Comparison of ENCODE assay signal across 16 cellular contexts in the genomic region with DNA sequence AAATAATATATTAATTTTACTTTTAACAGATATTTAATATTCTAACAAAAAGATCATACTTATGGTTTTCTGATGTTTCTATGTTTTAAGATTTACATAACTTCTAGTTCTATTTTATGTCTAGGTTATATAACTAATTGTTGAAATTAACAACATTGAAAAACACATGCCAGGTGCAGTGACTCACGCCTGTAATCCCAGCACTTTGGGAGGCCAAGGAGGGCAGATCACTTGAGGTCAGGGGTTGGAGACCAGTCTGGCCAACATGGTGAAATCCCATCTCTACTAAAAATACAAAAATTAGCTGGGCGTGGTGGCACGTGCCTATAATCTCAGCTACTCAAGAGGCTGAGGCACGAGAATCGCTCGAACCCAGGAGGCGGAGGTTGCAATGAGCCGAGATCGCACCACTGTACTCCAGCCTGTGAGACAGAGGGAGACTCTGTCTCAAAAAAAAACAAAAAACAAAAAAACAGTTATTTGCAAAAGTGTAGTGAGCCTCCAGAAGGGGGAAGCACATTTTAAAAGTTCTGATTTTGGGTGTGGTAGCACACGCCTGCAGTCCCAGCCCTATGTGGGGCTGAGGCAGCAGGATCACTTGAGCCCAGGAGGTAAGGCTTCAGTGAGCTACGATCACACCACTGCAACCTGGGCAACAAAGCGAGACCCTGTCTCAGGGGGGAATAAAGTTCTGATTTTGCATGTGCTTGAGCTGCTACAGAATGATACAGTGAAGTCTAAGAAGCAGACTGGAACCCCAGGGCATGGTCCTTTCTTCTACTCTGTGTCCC. TPM values are rescaled to one million over a fixed set of nuclear protein-coding genes. Genes with fewer than 3 reads are reported as not detected.
DNase-seq lines count a peak whose midpoint lies in the region; ATAC-seq and TF ChIP-seq lines count a peak whose summit lies in the region.
"Had no signal": no experiment of that assay in that cellular context is flagged by ENCODE, and none has a peak within 500 bp of the region (broad histone marks: within the 10 kb centered on the region; RNA-seq: fewer than 3 reads in every experiment).

No MANE protein-coding gene starts in this region.

- no peak overlapping the region for H3K4me3 Mint-ChIP-seq in chondrocyte (ENCODE audit: unreplicated experiment)
- H3K4me3 Mint-ChIP-seq in stimulated activated naive B cell treated with anti-CD40 and anti-IgM and Interleukin-4, amounts not matched to agents 10 μg/mL and 1 μg/mL and 100 μg/mL, for 72 hours: no peak overlapping the region
- H3K4me3 Mint-ChIP-seq in CD14-positive monocyte: no peak overlapping the region

- H3K36me3 Mint-ChIP-seq in chondrocyte (ENCODE audit: low read depth) (no peaks in the 10 kb centered on the region), CD14-positive monocyte (peaks cover 2 to 6% of the 10 kb centered on the region in 2 donors)
- peaks cover 7 to 25% of the 10 kb centered on the region in 2 donors for H3K36me3 Mint-ChIP-seq in stimulated activated naive B cell treated with anti-CD40 and anti-IgM and Interleukin-4, amounts not matched to agents 10 μg/mL and 1 μg/mL and 100 μg/mL, for 72 hours

- H3K27me3 Mint-ChIP-seq in chondrocyte (ENCODE audit: low read depth) (no peaks in the 10 kb centered on the region), CD14-positive monocyte (ENCODE audit: low read depth in 3 of 3) (peaks cover 0 to 2% (median 0%) of the 10 kb centered on the region in 3 donors)
- H3K27me3 Mint-ChIP-seq in stimulated activated naive B cell treated with anti-CD40 and anti-IgM and Interleukin-4, amounts not matched to agents 10 μg/mL and 1 μg/mL and 100 μg/mL, for 72 hours: no peaks in the 10 kb centered on the region

- H3K9me3 Mint-ChIP-seq in chondrocyte (ENCODE audit: low read depth): no peaks in the 10 kb centered on the region
- H3K9me3 Mint-ChIP-seq in stimulated activated naive B cell treated with anti-CD40 and anti-IgM and Interleukin-4, amounts not matched to agents 10 μg/mL and 1 μg/mL and 100 μg/mL, for 72 hours: no peaks in the 10 kb centered on the region
- H3K9me3 Mint-ChIP-seq in CD14-positive monocyte: no peaks in the 10 kb centered on the region

- peak; percentile 2 for TF ChIP-seq CTCF in GM13976 (IDR thresholded peaks at IDR 0.05; ENCODE audit: borderline replicate concordance, control extremely low read depth, extremely low read depth, insufficient read depth, missing control alignments)
- peak; percentile 28 for TF ChIP-seq CTCF in chondrocyte (IDR thresholded peaks at IDR 0.05)
- TF ChIP-seq CTCF in CD14-positive monocyte (IDR thresholded peaks at IDR 0.05): no peak

- H3K27ac Mint-ChIP-seq in chondrocyte (ENCODE audit: unreplicated experiment) (no peak overlapping the region), CD14-positive monocyte (no peak overlapping the region)
- no peak overlapping the region for H3K27ac Mint-ChIP-seq in stimulated activated naive B cell treated with anti-CD40 and anti-IgM and Interleukin-4, amounts not matched to agents 10 μg/mL and 1 μg/mL and 100 μg/mL, for 72 hours

- H3K4me1 Mint-ChIP-seq in chondrocyte (ENCODE audit: low read depth): no peaks in the 10 kb centered on the region
- H3K4me1 Mint-ChIP-seq in stimulated activated naive B cell treated with anti-CD40 and anti-IgM and Interleukin-4, amounts not matched to agents 10 μg/mL and 1 μg/mL and 100 μg/mL, for 72 hours: peaks cover 5 to 8% of the 10 kb centered on the region in 2 donors
- no peaks in the 10 kb centered on the region for H3K4me1 Mint-ChIP-seq in CD14-positive monocyte

- DNase-seq in GM13976 (ENCODE audit: low spot score) (no peak), chondrocyte (ENCODE audit: low spot score) (no peak), glomerular visceral epithelial cell (ENCODE audit: extremely low spot score) (no peak), CD14-positive monocyte (ENCODE audit: low spot score) (no peak), cortex of kidney (lab: John Stamatoyannopoulos, UW) (no peak)
- no peak for DNase-seq in stimulated activated naive B cell treated with anti-CD40 and anti-IgM and Interleukin-4, amounts not matched to agents 10 μg/mL and 1 μg/mL and 100 μg/mL, for 72 hours
- DNase-seq: activated T-cell treated with anti-CD3 and anti-CD28 coated beads, Interleukin-2, amount 50 U/mL, for 48 hours; NCI-H1417 treated with DMSO at 0.1 percent for 48 hours; stimulated activated naive CD8-positive, alpha-beta T cell treated with anti-CD3 and anti-CD28 coated beads, Interleukin-15, Interleukin-2, amounts not matched to agents 100 U/mL and 50 U/mL, for 24 hours; T1000 had no signal

- peak; percentile 68 for ATAC-seq in HG03354 (IDR thresholded peaks at IDR 0.05; ENCODE audit: poor library complexity, severe bottlenecking, unreplicated experiment)
- peak; percentile 44 to 45 for ATAC-seq in stimulated activated naive B cell treated with anti-CD40 and anti-IgM and Interleukin-4, amounts not matched to agents 10 μg/mL and 1 μg/mL and 100 μg/mL, for 72 hours (replicated peaks)
- ATAC-seq: gastroesophageal sphincter; K562; stimulated activated naive CD8-positive, alpha-beta T cell treated with anti-CD3 and anti-CD28 coated beads, Interleukin-15, Interleukin-2, amounts not matched to agents 100 U/mL and 50 U/mL, for 24 hours had no signal

- in situ Hi-C loops in GM13976 (cut with MboI; ENCODE audit: low sequenced_read_pairs, unreplicated experiment): no loop called here

- intact Hi-C loops in CD14-positive monocyte (cut with micrococcal nuclease): loop anchor here in 1 of 2 donors (10.0 kb wide), 2 partner anchors 286 to 496 kb away; no protein-coding TSS in a partner anchor

RNA-seq across cellular contexts. Expression of gene MIPEP, which starts 18.6 kb away (rescaled TPM):
- total RNA-seq in chondrocyte: 13.9 to 20.2 TPM (median 14.4 TPM) in 3 replicates
- polyA plus RNA-seq in CD14-positive monocyte: 1 to 10 TPM; 7.7 to 9.9 TPM

RNA-seq across cellular contexts. Expression of gene C1QTNF9B, which starts 26.8 kb away (rescaled TPM):
- total RNA-seq in chondrocyte: not detected in 3 replicates
- polyA plus RNA-seq in CD14-positive monocyte: not detected
- total RNA-seq: H4, osteocyte, vagina had no signal
